9 cellular contexts compared by ENCODE assay signal in genomic region chrX:153554519-153555167, GRCh38. TPM values are rescaled to one million over a fixed set of nuclear protein-coding genes. Genes with fewer than 3 reads are reported as not detected.
DNase-seq lines count a peak whose midpoint lies in the region; ATAC-seq lines count a peak whose summit lies in the region.
"Had no signal": no experiment of that assay in that cellular context is flagged by ENCODE, and none has a peak within 500 bp of the region (broad histone marks: within the 10 kb centered on the region; RNA-seq: fewer than 3 reads in every experiment).

No MANE protein-coding gene starts in this region.

- peaks cover 3% of the 10 kb centered on the region; the same call in 1 of the 2 replicates for H3F3A ChIP-seq in GM23248 (ENCODE audit: insufficient read depth)

- peaks cover 0 to 6% (median 0%) of the 10 kb centered on the region in 4 donors for H3K4me1 Mint-ChIP-seq in naive thymus-derived CD8-positive, alpha-beta T cell

- H3K4me1 ChIP-seq in GM23248 (ENCODE audit: insufficient read depth), result no peaks in the 10 kb centered on the region

- H3K4me2 ChIP-seq in GM23248 (ENCODE audit: unreplicated experiment), result no peak overlapping the region

- H4K20me1 ChIP-seq in GM23248 (ENCODE audit: insufficient read depth), result no peaks in the 10 kb centered on the region

- 0 to 32% methylated on average over 2 to 16 of the region's 17 CpGs for WGBS in GM23248 (ENCODE audit: low coverage in 1 of 2, low lambda C conversion rate in 2 of 2, missing lambda C conversion rate in 2 of 2), 2 experiments

- H3K27ac Mint-ChIP-seq in naive thymus-derived CD8-positive, alpha-beta T cell, result peak overlapping the region in 1 of 10 donors; percentile 13
- H3K27ac Mint-ChIP-seq: stimulated activated naive CD8-positive, alpha-beta T cell treated with anti-CD3 and anti-CD28 coated beads, Interleukin-15, Interleukin-2, amounts not matched to agents 100 ng/mL and 50 ng/mL, for 24 hours had no signal

- no peak overlapping the region for H3K27ac ChIP-seq in GM23248

- no peak overlapping the region for H3K9ac ChIP-seq in GM23248

- no peaks in the 10 kb centered on the region for H3K27me3 Mint-ChIP-seq in naive thymus-derived CD8-positive, alpha-beta T cell
- H3K27me3 Mint-ChIP-seq: stimulated activated naive CD8-positive, alpha-beta T cell treated with anti-CD3 and anti-CD28 coated beads, Interleukin-15, Interleukin-2, amounts not matched to agents 100 ng/mL and 50 ng/mL, for 24 hours had no signal

- no peak overlapping the region for H2AFZ ChIP-seq in GM23248

- DNase-seq in C1 segment of cervical spinal cord (lab: John Stamatoyannopoulos, UW), result peak in 13 of 14 donors; percentile 10 to 79 (median 63)
- DNase-seq in GM23248, result peak; percentile 63
- peak; percentile 55 for DNase-seq in NOMO-1 treated with dmso at 0.1 percent for 144 hours (lab: John Stamatoyannopoulos, UW; ENCODE audit: unreplicated experiment)
- DNase-seq in activated T-cell treated with anti-CD3 and anti-CD28 coated beads for 24 hours (ENCODE audit: low read depth), result peak; percentile 17
- DNase-seq in naive thymus-derived CD8-positive, alpha-beta T cell, result peak; percentile 37 to 77 (median 47)
- peak; percentile 14 for DNase-seq in stromal cell of bone marrow (ENCODE audit: low read depth)

- H3K4me3 ChIP-seq in GM23248, result no peak overlapping the region

- no peaks in the 10 kb centered on the region for H3K79me2 ChIP-seq in GM23248 (ENCODE audit: insufficient read depth)

- peak; percentile 69 for ATAC-seq in esophagus mucosa
- peak; percentile 67 to 70 for ATAC-seq in naive thymus-derived CD8-positive, alpha-beta T cell
- ATAC-seq in HG03045 (IDR thresholded peaks at IDR 0.05; ENCODE audit: unreplicated experiment), result no peak

- H3K9me3 ChIP-seq in GM23248 (ENCODE audit: low read depth), result no peaks in the 10 kb centered on the region

- H3K4me3 Mint-ChIP-seq in naive thymus-derived CD8-positive, alpha-beta T cell, result peak overlapping the region in 1 of 10 donors; percentile 30
- H3K4me3 Mint-ChIP-seq: stimulated activated naive CD8-positive, alpha-beta T cell treated with anti-CD3 and anti-CD28 coated beads, Interleukin-15, Interleukin-2, amounts not matched to agents 100 ng/mL and 50 ng/mL, for 24 hours had no signal

- H3K9me3 Mint-ChIP-seq in naive thymus-derived CD8-positive, alpha-beta T cell, result no peaks in the 10 kb centered on the region
- H3K9me3 Mint-ChIP-seq: stimulated activated naive CD8-positive, alpha-beta T cell treated with anti-CD3 and anti-CD28 coated beads, Interleukin-15, Interleukin-2, amounts not matched to agents 100 ng/mL and 50 ng/mL, for 24 hours had no signal

- H3K36me3 Mint-ChIP-seq in naive thymus-derived CD8-positive, alpha-beta T cell, result no peaks in the 10 kb centered on the region

- H3K27me3 ChIP-seq in GM23248 (replicated peaks; ENCODE audit: insufficient read depth), result no peaks in the 10 kb centered on the region

- no peaks in the 10 kb centered on the region for H3K9me2 ChIP-seq in GM23248 (ENCODE audit: insufficient read depth)

- H3K36me3 ChIP-seq in GM23248 (ENCODE audit: low read depth), result no peaks in the 10 kb centered on the region

- in situ Hi-C loops in GM23248 (cut with MboI), result loop anchor here (10.0 kb wide), 1 partner anchor 120 kb away; the partner anchor contains the start of gene PNCK

- POLR2A ChIA-PET in naive thymus-derived CD8-positive, alpha-beta T cell (lab: Charles Lee), result interaction anchor here (0.8 to 1.1 kb wide), 2 partner anchors 593 to 613 kb away, joined by 3 read pairs; no protein-coding TSS in a partner anchor

RNA-seq across cellular contexts. Expression of gene ATP2B3, which starts 37.2 kb away (rescaled TPM):
- not detected in 2 replicates for total RNA-seq in GM23248 (2014; rRNA removed; shearing (Covaris generic))
- not detected in 2 replicates for polyA plus RNA-seq in GM23248 (2016; fragmentation: Nextera tagmentation; extraction: Ambion mirVana)
- not detected for total RNA-seq in esophagus mucosa
- total RNA-seq in naive thymus-derived CD8-positive, alpha-beta T cell, result not detected
- not detected for polyA plus RNA-seq in naive thymus-derived CD8-positive, alpha-beta T cell

RNA-seq across cellular contexts. Expression of gene CCNQ, which starts 44.3 kb away (rescaled TPM):
- total RNA-seq in GM23248 (2014; rRNA removed; shearing (Covaris generic)), result 34.7 and 45.5 TPM in 2 replicates
- polyA plus RNA-seq in GM23248 (2016; fragmentation: Nextera tagmentation; extraction: Ambion mirVana), result 29.1 and 34.5 TPM in 2 replicates
- 18.2 TPM for total RNA-seq in esophagus mucosa
- total RNA-seq in naive thymus-derived CD8-positive, alpha-beta T cell, result 10 to 100 TPM; 25.3 to 27.3 TPM
- 10 to 100 TPM; 28.7 to 37.6 (median 33.8) TPM for polyA plus RNA-seq in naive thymus-derived CD8-positive, alpha-beta T cell

RNA-seq across cellular contexts. Expression of gene BGN, which starts 59.9 kb away (rescaled TPM):
- total RNA-seq in GM23248 (2014; rRNA removed; shearing (Covaris generic)), result 115 and 129 TPM in 2 replicates
- polyA plus RNA-seq in GM23248 (2016; fragmentation: Nextera tagmentation; extraction: Ambion mirVana), result 308 and 314 TPM in 2 replicates
- 29.3 TPM for total RNA-seq in esophagus mucosa
- total RNA-seq in naive thymus-derived CD8-positive, alpha-beta T cell, result not detected
- polyA plus RNA-seq in naive thymus-derived CD8-positive, alpha-beta T cell, result not detected

Comparison
In these comparisons a context has a peak if more than half of its experiments do, and no peak if none do; other contexts are left out.
1. RNA of gene BGN, which starts 59.9 kb away (total RNA-seq): 115 to 129 TPM in GM23248 and 29.3 TPM in esophagus mucosa (single experiment); not detected in naive thymus-derived CD8-positive, alpha-beta T cell; every median in the first group is over 10 times any median in the second.
2. Peak in every context shown above with its lines, with median percentiles within 50 percentile points of each other: DNase-seq.